12 cellular contexts compared by ENCODE assay signal in the genomic region with DNA sequence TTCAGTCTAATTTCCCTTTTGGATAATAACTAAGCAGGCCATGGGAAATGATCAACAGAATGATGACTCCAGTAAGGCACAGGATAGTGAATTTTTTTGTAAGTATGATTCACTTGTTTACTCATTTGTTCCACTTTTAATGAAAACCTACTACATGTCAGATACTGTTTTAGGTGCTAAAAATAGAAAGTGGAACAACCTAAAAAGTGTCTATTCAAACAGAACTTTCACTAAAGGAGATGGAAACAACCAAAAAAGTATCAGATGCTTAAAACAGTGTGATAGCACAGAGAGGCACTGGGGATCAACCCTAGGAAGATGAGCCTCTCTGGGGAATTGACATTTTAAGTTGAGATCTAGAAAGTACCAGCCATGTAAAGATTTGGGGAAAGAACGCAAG. TPM values are rescaled to one million over a fixed set of nuclear protein-coding genes. Genes with fewer than 3 reads are reported as not detected.
A peak's percentile ranks its signal among the peaks of the same experiment; 100 is the strongest.
DNase-seq lines count a peak whose midpoint lies in the region; ATAC-seq and TF ChIP-seq lines count a peak whose summit lies in the region.
"Had no signal": no experiment of that assay in that cellular context is flagged by ENCODE, and none has a peak within 500 bp of the region (broad histone marks: within the 10 kb centered on the region; RNA-seq: fewer than 3 reads in every experiment).

No MANE protein-coding gene starts in this region.

- CTCF ChIA-PET in A673 (lab: Charles Lee): no interaction called here

- no peak overlapping the region for H3K9ac ChIP-seq in adipocyte (ENCODE audit: low read length)

- H3K9me3 ChIP-seq in adipocyte (ENCODE audit: control insufficient read depth, low read length) (no peaks in the 10 kb centered on the region), tibial artery (no peaks in the 10 kb centered on the region), A673 (ENCODE audit: low read depth, low read length, poor library complexity, severe bottlenecking) (no peaks in the 10 kb centered on the region)
- H3K9me3 ChIP-seq: BE2C had no signal

- no peak for DNase-seq in activated naive CD4-positive, alpha-beta T cell treated with anti-CD3 and anti-CD28 coated beads, Interleukin-2, amount 50 U/mL, for 72 hours (ENCODE audit: low spot score in 2 of 2)
- no peak for DNase-seq in activated naive CD4-positive, alpha-beta T cell treated with anti-CD3 and anti-CD28 coated beads, Interleukin-2, amount 50 U/mL, for 16 hours
- DNase-seq in adipocyte (ENCODE audit: low read depth): peak; percentile 48
- DNase-seq in tibial artery: no peak
- no peak for DNase-seq in A673 (ENCODE audit: low spot score)
- DNase-seq in GM13976 (ENCODE audit: low spot score): no peak
- no peak for DNase-seq in NOMO-1 treated with DMSO at 0.1 percent for 48 hours (lab: John Stamatoyannopoulos, UW; ENCODE audit: unreplicated experiment)
- DNase-seq: BE2C; erythroblast; stimulated activated CD4-positive, alpha-beta T cell treated with anti-CD3 and anti-CD28 coated beads, Interleukin-4, amount 100 ng/mL, for 1 hour had no signal

- H3K27me3 ChIP-seq in adipocyte (replicated peaks; ENCODE audit: control insufficient read depth, insufficient read depth, low read length) (no peaks in the 10 kb centered on the region), tibial artery (no peaks in the 10 kb centered on the region), A673 (replicated peaks; ENCODE audit: insufficient read depth, low read depth, low read length, poor library complexity) (no peaks in the 10 kb centered on the region)
- H3K27me3 ChIP-seq: BE2C had no signal

- H3K4me3 ChIP-seq in adipocyte (ENCODE audit: low read length) (no peak overlapping the region), tibial artery (no peak overlapping the region), A673 (ENCODE audit: low read depth, low read length, poor library complexity, severe bottlenecking) (no peak overlapping the region)

- H3K27ac ChIP-seq in tibial artery (peak overlapping the region; percentile 5 to 60), A673 (ENCODE audit: low read depth, low read length, poor library complexity, severe bottlenecking) (no peak overlapping the region)

- TF ChIP-seq CTCF in tibial artery (IDR thresholded peaks at IDR 0.05) (no peak), A673 (conservative IDR thresholded peaks at IDR 0.05; ENCODE audit: low read depth, low read length) (no peak), GM13976 (IDR thresholded peaks at IDR 0.05; ENCODE audit: borderline replicate concordance, control extremely low read depth, extremely low read depth, insufficient read depth, missing control alignments) (no peak)

- in situ Hi-C loops in GM13976 (cut with MboI; ENCODE audit: low sequenced_read_pairs, unreplicated experiment): no loop called here

- H3K36me3 ChIP-seq in adipocyte (ENCODE audit: control insufficient read depth, insufficient read depth, low read length, severe bottlenecking) (no peaks in the 10 kb centered on the region), tibial artery (no peaks in the 10 kb centered on the region), A673 (ENCODE audit: insufficient read depth, low read length, poor library complexity, severe bottlenecking) (no peaks in the 10 kb centered on the region)
- H3K36me3 ChIP-seq: BE2C had no signal

- H3K4me1 ChIP-seq in adipocyte (ENCODE audit: control insufficient read depth, insufficient read depth, low read length) (peaks cover 72% of the 10 kb centered on the region), tibial artery (peaks cover 0 to 83% (median 44%) of the 10 kb centered on the region in 4 donors), A673 (ENCODE audit: insufficient read depth, low read length, poor library complexity, severe bottlenecking) (peaks cover 24% of the 10 kb centered on the region)
- H3K4me1 ChIP-seq: BE2C had no signal

- H3K27ac Mint-ChIP-seq in activated naive CD4-positive, alpha-beta T cell treated with anti-CD3 and anti-CD28 coated beads, Interleukin-2, amount 50 U/mL, for 72 hours: peak overlapping the region; percentile 78 to 80
- H3K27ac Mint-ChIP-seq: mesothelial cell of epicardium had no signal

- no peaks in the 10 kb centered on the region for H3K9me3 Mint-ChIP-seq in activated naive CD4-positive, alpha-beta T cell treated with anti-CD3 and anti-CD28 coated beads, Interleukin-2, amount 50 U/mL, for 72 hours
- H3K9me3 Mint-ChIP-seq: mesothelial cell of epicardium had no signal

- intact Hi-C loops in tibial artery (cut with DNase I; ENCODE audit: low total_unique reads): no loop called here
- intact Hi-C loops in A673 (cut with micrococcal nuclease; ENCODE audit: unreplicated experiment): no loop called here

- POLR2A ChIA-PET in A673 (lab: Charles Lee; ENCODE audit: low non-redundant PET): no interaction called here

- H3K36me3 Mint-ChIP-seq in activated naive CD4-positive, alpha-beta T cell treated with anti-CD3 and anti-CD28 coated beads, Interleukin-2, amount 50 U/mL, for 72 hours: no peaks in the 10 kb centered on the region
- H3K36me3 Mint-ChIP-seq: mesothelial cell of epicardium had no signal

- ATAC-seq in activated naive CD4-positive, alpha-beta T cell treated with anti-CD3 and anti-CD28 coated beads, Interleukin-2, amount 50 U/mL, for 72 hours: peak; percentile 70 to 84
- peak; percentile 50 for ATAC-seq in HG02981 (IDR thresholded peaks at IDR 0.05; ENCODE audit: unreplicated experiment)

- no TSS peak for BruUV-seq in A673 (replicated peaks; lab: Mats Ljungman, UMichigan)

RNA-seq across cellular contexts. Expression of a gene that starts 11.1 kb away (rescaled TPM):
- 10 to 100 TPM; 16.4 to 50.1 TPM for total RNA-seq in activated naive CD4-positive, alpha-beta T cell treated with anti-CD3 and anti-CD28 coated beads, Interleukin-2, amount 50 U/mL, for 72 hours
- 47.8 and 48.9 TPM in 2 replicates for total RNA-seq in A673 (2021)
